In genomic region chr18:69978743-69979715, GRCh38 we compare ENCODE assay signal across 12 cellular contexts. TPM values are rescaled to one million over a fixed set of nuclear protein-coding genes. Genes with fewer than 3 reads are reported as not detected.
DNase-seq lines count a peak whose midpoint lies in the region; ATAC-seq lines count a peak whose summit lies in the region.
"Had no signal": no experiment of that assay in that cellular context is flagged by ENCODE, and none has a peak within 500 bp of the region (broad histone marks: within the 10 kb centered on the region; RNA-seq: fewer than 3 reads in every experiment).

No MANE protein-coding gene starts in this region.

- H3K36me3 Mint-ChIP-seq in T-cell: peaks cover 41% of the 10 kb centered on the region

- no peaks in the 10 kb centered on the region for H3K27me3 Mint-ChIP-seq in T-cell

- peak; percentile 75 for DNase-seq in GF-D8 (lab: John Stamatoyannopoulos, UW)
- DNase-seq in MV-4-11 (lab: John Stamatoyannopoulos, UW): peak; percentile 71
- DNase-seq in T-cell: no peak
- DNase-seq in AML-193 (lab: John Stamatoyannopoulos, UW): no peak
- no peak for DNase-seq in AG08395 (ENCODE audit: low spot score)
- no peak for DNase-seq in NCI-H146 treated with DMSO at 0.1 percent for 48 hours (lab: John Stamatoyannopoulos, UW; ENCODE audit: unreplicated experiment)
- DNase-seq: anterior cingulate cortex; CD8-positive, alpha-beta T cell; erythroblast; left cardiac atrium had no signal

- H3K9me3 Mint-ChIP-seq in T-cell: peaks cover 5 to 20% (median 12%) of the 10 kb centered on the region in 3 donors

- ATAC-seq in GM18907 (IDR thresholded peaks at IDR 0.05; ENCODE audit: unreplicated experiment): peak; percentile 63
- ATAC-seq in HG02798 (IDR thresholded peaks at IDR 0.05; ENCODE audit: poor library complexity, unreplicated experiment): peak; percentile 67
- no peak for ATAC-seq in T-cell (replicated peaks in 1 of 4)
- ATAC-seq: CD8-positive, alpha-beta T cell; left cardiac atrium had no signal

- POLR2A ChIA-PET in T-cell (lab: Charles Lee): no interaction called here

- H3K4me1 Mint-ChIP-seq in T-cell: peaks cover 23 to 29% (median 24%) of the 10 kb centered on the region in 3 donors

- H3K4me3 Mint-ChIP-seq in T-cell: no peak overlapping the region
- H3K4me3 Mint-ChIP-seq: CD8-positive, alpha-beta T cell had no signal

- CTCF ChIA-PET in T-cell (lab: Charles Lee): interaction anchor here in 1 of 2 donors (0.6 kb wide), 1 partner anchor 524 kb away, joined by 4 read pairs; no protein-coding TSS in a partner anchor

- H3K27ac Mint-ChIP-seq in T-cell: no peak overlapping the region
- H3K27ac Mint-ChIP-seq: CD8-positive, alpha-beta T cell had no signal

RNA-seq across cellular contexts. Expression of gene CD226, which starts 31.4 kb away (rescaled TPM):
- total RNA-seq in T-cell: 10 to 100 TPM; 32.2 to 87.1 (median 57.4) TPM

Comparison
In these comparisons a context has a peak if more than half of its experiments do, and no peak if none do; other contexts are left out.
1. DNase-seq: peak in GF-D8 (single experiment) and MV-4-11 (single experiment); none in T-cell (0 of 34), AML-193 (0 of 2), AG08395 (single experiment) and NCI-H146 treated with DMSO at 0.1 percent for 48 hours (single experiment).
2. ATAC-seq: peak in GM18907 (single experiment) and HG02798 (single experiment); none in T-cell (0 of 4).